ENCODE assay signal across 8 cellular contexts in the genomic region with DNA sequence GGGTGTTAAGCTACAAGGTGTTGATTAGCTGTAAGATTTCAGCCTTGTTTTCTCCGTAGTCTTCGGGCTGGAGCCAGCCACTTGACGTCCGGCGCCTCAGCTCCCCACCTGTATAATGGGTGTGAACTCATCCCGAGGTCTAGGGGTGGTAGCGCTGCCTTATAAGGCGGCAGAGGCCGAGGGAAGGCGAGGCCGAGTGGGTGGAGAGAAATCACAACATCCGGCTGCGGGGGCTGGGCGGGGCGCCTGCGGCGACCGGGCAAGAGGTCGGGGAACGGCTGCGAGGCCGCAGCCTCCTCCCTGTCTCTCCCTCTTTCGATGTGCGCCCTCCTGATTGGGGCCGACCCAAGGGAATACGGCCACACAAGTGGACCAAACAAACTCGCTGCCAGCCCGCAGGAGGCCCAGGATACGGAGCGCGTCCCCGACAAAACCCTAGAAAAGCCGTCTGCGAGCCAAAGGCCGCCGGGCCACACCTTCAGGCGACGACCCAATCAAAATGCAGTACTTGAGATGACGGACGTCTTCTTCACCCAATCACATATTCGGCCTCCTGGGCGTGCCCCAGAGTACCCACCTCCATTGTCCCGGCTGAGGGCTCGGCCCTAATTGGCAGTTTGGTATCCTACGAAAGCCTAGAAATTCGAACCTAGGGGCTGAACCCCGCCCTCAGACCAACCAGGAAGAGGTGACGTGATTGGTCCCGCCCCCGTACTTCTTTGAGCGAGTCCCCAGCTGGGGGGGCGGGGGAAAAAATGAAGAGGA. TPM values are rescaled to one million over a fixed set of nuclear protein-coding genes. Genes with fewer than 3 reads are reported as not detected.
DNase-seq lines count a peak whose midpoint lies in the region; ATAC-seq, FAIRE-seq and TF ChIP-seq lines count a peak whose summit lies in the region.

No MANE protein-coding gene starts in this region.

- H3K4me3 Mint-ChIP-seq in naive thymus-derived CD4-positive, alpha-beta T cell = peak overlapping the region; percentile 87 to 96 (median 90)
- H3K4me3 Mint-ChIP-seq in stimulated activated memory B cell treated with anti-CD40 and anti-IgM and Interleukin-4, amounts not matched to agents 10 μg/mL and 1 μg/mL and 100 μg/mL, for 72 hours = peak overlapping the region; percentile 81

- H3K36me3 Mint-ChIP-seq in naive thymus-derived CD4-positive, alpha-beta T cell = peaks cover 0 to 23% (median 4%) of the 10 kb centered on the region in 5 donors
- peaks cover 5% of the 10 kb centered on the region for H3K36me3 Mint-ChIP-seq in stimulated activated memory B cell treated with anti-CD40 and anti-IgM and Interleukin-4, amounts not matched to agents 10 μg/mL and 1 μg/mL and 100 μg/mL, for 72 hours

- peak overlapping the region; percentile 64 for H3K4me3 ChIP-seq in fibroblast of mammary gland (ENCODE audit: control insufficient read depth, low read depth, low read length)
- H3K4me3 ChIP-seq in naive thymus-derived CD4-positive, alpha-beta T cell (ENCODE audit: low read length) = peak overlapping the region; percentile 67

- FAIRE-seq in H54 (lab: Jason Lieb, UNC) = peak; percentile 41

- H3K27ac Mint-ChIP-seq in naive thymus-derived CD4-positive, alpha-beta T cell = peak overlapping the region; percentile 92 to 98 (median 96)
- H3K27ac Mint-ChIP-seq in stimulated activated memory B cell treated with anti-CD40 and anti-IgM and Interleukin-4, amounts not matched to agents 10 μg/mL and 1 μg/mL and 100 μg/mL, for 72 hours = peak overlapping the region; percentile 71

- H3K4me1 ChIP-seq in naive thymus-derived CD4-positive, alpha-beta T cell (ENCODE audit: control insufficient read depth in 2 of 2, insufficient read depth in 2 of 2, low read length in 2 of 2) = peaks cover 27 to 36% of the 10 kb centered on the region in 2 donors

- intact Hi-C loops in naive thymus-derived CD4-positive, alpha-beta T cell (cut with micrococcal nuclease) = loop anchor here (1.0 to 5.0 kb wide), 17 partner anchors 13 to 889 kb away; a partner anchor contains a TSS

- peak; percentile 65 for TF ChIP-seq POLR2A in H54 (IDR thresholded peaks at IDR 0.05; ENCODE audit: low read depth, low read length)

- no peaks in the 10 kb centered on the region for H3K27me3 ChIP-seq in naive thymus-derived CD4-positive, alpha-beta T cell (ENCODE audit: control insufficient read depth in 2 of 2, insufficient read depth in 2 of 2, low read length in 2 of 2)

- H3K36me3 ChIP-seq in naive thymus-derived CD4-positive, alpha-beta T cell (ENCODE audit: control insufficient read depth in 2 of 3, insufficient read depth in 3 of 3, low read length in 3 of 3) = peaks cover 0 to 10% (median 0%) of the 10 kb centered on the region in 3 experiments

- POLR2A ChIA-PET in RWPE1 (lab: Yijun Ruan, JAX; ENCODE audit: low non-redundant PET) = interaction anchor here (0.5 to 2.0 kb wide), 12 partner anchors 11 to 698 kb away, joined by 3 to 11 read pairs (median 4); a partner anchor contains a TSS
- POLR2A ChIA-PET in naive thymus-derived CD4-positive, alpha-beta T cell (lab: Charles Lee) = interaction anchor here (0.8 to 23.7 kb wide), 15 partner anchors 7 to 891 kb away, joined by 3 to 804 read pairs (median 7); a partner anchor contains a TSS

- CTCF ChIA-PET in RWPE1 (lab: Yijun Ruan, JAX) = interaction anchor here (0.6 to 9.8 kb wide), 8 partner anchors 18 to 116 kb away, joined by 3 to 100 read pairs (median 3); no protein-coding TSS in a partner anchor
- CTCF ChIA-PET in naive thymus-derived CD4-positive, alpha-beta T cell (lab: Charles Lee) = interaction anchor here (1.0 to 10.3 kb wide), 3 partner anchors 23 to 35 kb away, joined by 3 to 116 read pairs (median 91); a partner anchor contains a TSS

- H3K27me3 Mint-ChIP-seq in naive thymus-derived CD4-positive, alpha-beta T cell = peaks cover 0 to 3% (median 0%) of the 10 kb centered on the region in 5 donors
- no peaks in the 10 kb centered on the region for H3K27me3 Mint-ChIP-seq in stimulated activated memory B cell treated with anti-CD40 and anti-IgM and Interleukin-4, amounts not matched to agents 10 μg/mL and 1 μg/mL and 100 μg/mL, for 72 hours

- ATAC-seq in naive thymus-derived CD4-positive, alpha-beta T cell = peak; percentile 89
- ATAC-seq in stimulated activated memory B cell treated with anti-CD40 and anti-IgM and Interleukin-4, amounts not matched to agents 10 μg/mL and 1 μg/mL and 100 μg/mL, for 72 hours = peak; percentile 93

- H3K9me3 Mint-ChIP-seq in naive thymus-derived CD4-positive, alpha-beta T cell = peaks cover 0 to 3% (median 0%) of the 10 kb centered on the region in 11 donors
- no peaks in the 10 kb centered on the region for H3K9me3 Mint-ChIP-seq in stimulated activated memory B cell treated with anti-CD40 and anti-IgM and Interleukin-4, amounts not matched to agents 10 μg/mL and 1 μg/mL and 100 μg/mL, for 72 hours

- peak; percentile 100 for DNase-seq in ELF-1 (ENCODE audit: low read depth, low spot score)
- peak; percentile 99 for DNase-seq in H54 (ENCODE audit: insufficient read length, low spot score)
- peak; percentile 100 for DNase-seq in LoVo (ENCODE audit: low spot score)
- DNase-seq in RWPE1 (ENCODE audit: low spot score) = peak; percentile 100
- peak; percentile 99 for DNase-seq in activated T-helper 9 cell treated with anti-CD3 and anti-CD28 coated beads, Interleukin-2, amount 50 U/mL, for 16 hours (ENCODE audit: low read depth)
- DNase-seq in fibroblast of mammary gland (ENCODE audit: low read depth) = peak; percentile 100
- DNase-seq in naive thymus-derived CD4-positive, alpha-beta T cell = peak; percentile 89 to 100 (median 100)

- no peaks in the 10 kb centered on the region for H3K9me3 ChIP-seq in naive thymus-derived CD4-positive, alpha-beta T cell (ENCODE audit: control insufficient read depth in 2 of 3, low read length in 3 of 3)

- H3K27ac ChIP-seq in RWPE1 = peak overlapping the region; percentile 94
- peak overlapping the region; percentile 82 for H3K27ac ChIP-seq in naive thymus-derived CD4-positive, alpha-beta T cell (ENCODE audit: low read depth, low read length)

- TF ChIP-seq CTCF in RWPE1 (conservative IDR thresholded peaks at IDR 0.05; ENCODE audit: low read depth) (no peak), fibroblast of mammary gland (conservative IDR thresholded peaks at IDR 0.05; ENCODE audit: control insufficient read depth, insufficient read depth, low read depth, low read length) (no peak)

- H3K4me1 Mint-ChIP-seq in naive thymus-derived CD4-positive, alpha-beta T cell = peaks cover 33 to 54% (median 38%) of the 10 kb centered on the region in 7 donors
- peaks cover 51% of the 10 kb centered on the region for H3K4me1 Mint-ChIP-seq in stimulated activated memory B cell treated with anti-CD40 and anti-IgM and Interleukin-4, amounts not matched to agents 10 μg/mL and 1 μg/mL and 100 μg/mL, for 72 hours

RNA-seq across cellular contexts. Expression of a gene that starts 0.5 kb away (rescaled TPM):
- total RNA-seq in naive thymus-derived CD4-positive, alpha-beta T cell = 100 to 1,000 TPM; 161 to 246 (median 200) TPM
- 100 to 1,000 TPM in 1 of 2 donors, 10 to 100 TPM in 1; 78.8 to 202 TPM for polyA plus RNA-seq in naive thymus-derived CD4-positive, alpha-beta T cell

RNA-seq across cellular contexts. Expression of a gene that starts 16.6 kb away (rescaled TPM):
- total RNA-seq in naive thymus-derived CD4-positive, alpha-beta T cell = 1 to 10 TPM in 1 of 5 experiments, under 1 TPM in 2, not detected in 2; 0.16 to 2.1 (median 0.34) TPM
- under 1 TPM in 1 of 2 donors, not detected in 1; 0.64 TPM for polyA plus RNA-seq in naive thymus-derived CD4-positive, alpha-beta T cell

RNA-seq across cellular contexts. Expression of a gene that starts 20.6 kb away (rescaled TPM):
- 10 to 100 TPM in 2 of 5 experiments, 1 to 10 TPM in 3; 6.4 to 31.8 (median 6.8) TPM for total RNA-seq in naive thymus-derived CD4-positive, alpha-beta T cell
- polyA plus RNA-seq in naive thymus-derived CD4-positive, alpha-beta T cell = 10 to 100 TPM; 11.7 to 19.4 TPM

RNA-seq across cellular contexts. Expression of a gene that starts 25.5 kb away (rescaled TPM):
- total RNA-seq in naive thymus-derived CD4-positive, alpha-beta T cell = not detected
- not detected for polyA plus RNA-seq in naive thymus-derived CD4-positive, alpha-beta T cell

RNA-seq across cellular contexts. Expression of a gene that starts 41.7 kb away (rescaled TPM):
- total RNA-seq in naive thymus-derived CD4-positive, alpha-beta T cell = under 1 TPM in 2 of 5 experiments, not detected in 3; 0.27 to 0.29 TPM
- polyA plus RNA-seq in naive thymus-derived CD4-positive, alpha-beta T cell = not detected

Comparison
In these comparisons a context has a peak if more than half of its experiments do, and no peak if none do; other contexts are left out.
1. Peak in every context shown above with its lines: DNase-seq, ATAC-seq, H3K4me3 ChIP-seq and H3K27ac ChIP-seq.